7 cellular contexts compared by ENCODE assay signal in the genomic region with DNA sequence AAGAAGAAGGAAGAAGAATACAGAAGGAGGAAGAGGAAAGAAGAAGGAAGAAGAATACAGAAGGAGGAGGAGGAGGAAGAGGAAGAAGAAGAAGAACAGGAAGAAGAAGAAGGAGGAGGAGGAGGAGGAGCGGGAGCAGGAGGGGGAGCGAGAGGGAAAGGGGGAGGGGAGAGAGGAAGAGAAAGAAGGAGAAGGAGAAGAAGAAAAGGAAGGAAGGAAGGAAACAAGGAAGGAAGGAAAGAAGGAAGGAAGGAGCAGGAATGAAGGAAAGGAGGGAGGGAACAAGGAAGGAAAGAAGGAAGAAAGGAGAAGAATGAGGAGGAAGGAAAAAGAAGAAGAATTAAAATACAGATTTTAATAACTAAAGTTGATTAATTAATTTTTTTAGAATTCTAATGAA.
"Had no signal": no experiment of that assay in that cellular context is flagged by ENCODE, and none has a peak within 500 bp of the region (broad histone marks: within the 10 kb centered on the region; RNA-seq: fewer than 3 reads in every experiment).

No MANE protein-coding gene starts in this region.

- FAIRE-seq: HTR-8/SVneo had no signal

- H3K9ac ChIP-seq: KMS-11 had no signal

- H3K4me2 ChIP-seq: KMS-11 had no signal

- H3K27ac ChIP-seq: HL-60, KMS-11 had no signal

- DNase-seq: IMR-90, Karpas-422, KBM-7, KG1 had no signal
